ENCODE assay signal across 2 cellular contexts in genomic region chr5:74464512-74465209, GRCh38.
TF ChIP-seq lines count a peak whose summit lies in the region.

No MANE protein-coding gene starts in this region.

TF ChIP-seq in H1, 55 proteins besides CTCF, POLR2A, EP300 and RAD21:
- TF ChIP-seq CBX5 (IDR thresholded peaks at IDR 0.05; ENCODE audit: low read depth, low read length) (no peak), ASH2L (IDR thresholded peaks at IDR 0.05; ENCODE audit: low read length) (no peak), BACH1 (IDR thresholded peaks at IDR 0.05; ENCODE audit: low read length) (no peak), PHF8 (conservative IDR thresholded peaks at IDR 0.05; ENCODE audit: low read depth, low read length) (no peak), RBBP5 (IDR thresholded peaks at IDR 0.05; ENCODE audit: borderline replicate concordance, low read depth, low read length) (no peak), POU5F1 (IDR thresholded peaks at IDR 0.05; ENCODE audit: low read depth, low read length) (no peak)
TF ChIP-seq in H1: peak in this region for 0.

TF ChIP-seq in HepG2, 621 proteins besides CTCF, POLR2A, EP300 and RAD21 (continued from another document):
- TF ChIP-seq TFAP4 (IDR thresholded peaks at IDR 0.05; ENCODE audit: borderline replicate concordance, low read depth) (peak; percentile 57; the same call in 1 of the 2 replicates), MAFK (conservative IDR thresholded peaks at IDR 0.05 in 1 of 2, IDR thresholded peaks at IDR 0.05 in 1 of 2; ENCODE audit: low read length in 2 of 2) (peak in 1 of 2 experiments; percentile 59; a peak in 2 of 4 replicates), MAFF (IDR thresholded peaks at IDR 0.05; ENCODE audit: low read depth, low read length) (peak; percentile 51), PRMT3 (CRISPR knock-in tag; IDR thresholded peaks at IDR 0.05; ENCODE audit: borderline replicate concordance, low read depth) (no peak)
TF ChIP-seq in HepG2: peak in this region for 3.
